In the genomic region with DNA sequence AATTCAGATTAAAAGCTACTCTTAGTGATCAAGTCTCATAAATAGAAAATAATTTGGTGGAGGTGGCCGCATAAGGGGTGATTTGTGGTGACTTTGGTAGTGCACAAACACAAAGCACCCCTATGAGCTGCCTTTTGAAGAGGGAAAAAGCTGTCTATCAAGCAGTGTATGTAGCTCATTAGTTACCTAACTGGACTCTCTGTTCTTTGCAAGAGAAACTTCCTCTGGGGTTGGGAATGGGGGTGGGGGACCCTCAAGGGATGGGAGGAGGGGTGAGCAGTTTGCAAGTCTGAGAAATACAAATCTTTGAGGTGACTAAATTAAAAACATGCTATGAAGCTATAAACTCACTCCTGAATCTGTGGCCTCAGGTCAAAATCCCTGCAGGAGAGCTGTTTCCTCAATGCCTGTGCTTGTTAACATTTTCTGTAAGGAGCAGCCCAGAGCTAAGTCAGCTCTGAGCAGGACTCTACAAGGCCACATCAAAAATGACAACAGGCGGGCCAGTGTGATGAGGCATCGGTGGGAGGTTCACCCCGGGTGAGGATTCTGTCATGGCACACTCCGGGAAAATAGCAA, we compare ENCODE assay signal across 13 cellular contexts. TPM values are rescaled to one million over a fixed set of nuclear protein-coding genes. Genes with fewer than 3 reads are reported as not detected.
DNase-seq lines count a peak whose midpoint lies in the region; TF ChIP-seq lines count a peak whose summit lies in the region.
"Had no signal": no experiment of that assay in that cellular context is flagged by ENCODE, and none has a peak within 500 bp of the region (broad histone marks: within the 10 kb centered on the region; RNA-seq: fewer than 3 reads in every experiment).

No MANE protein-coding gene starts in this region.

- H4K5ac ChIP-seq in mesendoderm (ENCODE audit: low read length) = no peak overlapping the region

- no peak overlapping the region for H3K56ac ChIP-seq in mesendoderm (ENCODE audit: low read length)

- DNase-seq in EH (ENCODE audit: low read depth) = peak; percentile 87
- DNase-seq in activated naive CD8-positive, alpha-beta T cell treated with anti-CD3 and anti-CD28 coated beads for 36 hours = no peak
- peak; percentile 32 for DNase-seq in mesendoderm
- DNase-seq in adrenal gland = no peak
- no peak for DNase-seq in NCI-H774 (lab: John Stamatoyannopoulos, UW)
- no peak for DNase-seq in NCI-H82 treated with DMSO at 0.1 percent for 48 hours (lab: John Stamatoyannopoulos, UW; ENCODE audit: unreplicated experiment)
- no peak for DNase-seq in SIG-M5 treated with dmso at 0.1 percent for 504 hours (lab: John Stamatoyannopoulos, UW; ENCODE audit: unreplicated experiment)
- DNase-seq: Caco-2, naive B cell, NCI-H2081, PC-9, T-helper 9 cell had no signal

- H2AK5ac ChIP-seq in mesendoderm (ENCODE audit: low read length) = no peak overlapping the region

- H3K4me1 Mint-ChIP-seq in activated naive CD8-positive, alpha-beta T cell treated with anti-CD3 and anti-CD28 coated beads for 36 hours = peaks cover 67% of the 10 kb centered on the region

- H3K36me3 Mint-ChIP-seq in activated naive CD8-positive, alpha-beta T cell treated with anti-CD3 and anti-CD28 coated beads for 36 hours = peaks cover 26% of the 10 kb centered on the region

- H3K27me3 ChIP-seq in mesendoderm (ENCODE audit: insufficient read depth, low read length, poor library complexity) (no peaks in the 10 kb centered on the region), adrenal gland (no peaks in the 10 kb centered on the region)

- H3K79me1 ChIP-seq in mesendoderm (ENCODE audit: low read length) = no peaks in the 10 kb centered on the region

- no peak overlapping the region for H3K4me2 ChIP-seq in mesendoderm (ENCODE audit: low read length)
- H3K4me2 ChIP-seq: PC-9 had no signal

- no peak overlapping the region for H3K23ac ChIP-seq in mesendoderm (ENCODE audit: low read length)

- peak overlapping the region; percentile 39 for H3K27ac Mint-ChIP-seq in activated naive CD8-positive, alpha-beta T cell treated with anti-CD3 and anti-CD28 coated beads for 36 hours

- H3K36me3 ChIP-seq in KOPT-K1 (ENCODE audit: insufficient read depth, low read length) = no peaks in the 10 kb centered on the region
- no peaks in the 10 kb centered on the region for H3K36me3 ChIP-seq in mesendoderm (ENCODE audit: control insufficient read depth, insufficient read depth, low read length)
- no peaks in the 10 kb centered on the region for H3K36me3 ChIP-seq in adrenal gland (replicated peaks in 1 of 2)

- no peak overlapping the region for H3K4ac ChIP-seq in mesendoderm (ENCODE audit: low read depth, low read length)

- no peak overlapping the region for H3K9ac ChIP-seq in mesendoderm (ENCODE audit: low read length)

- H3K9me3 Mint-ChIP-seq in activated naive CD8-positive, alpha-beta T cell treated with anti-CD3 and anti-CD28 coated beads for 36 hours = peaks cover 10% of the 10 kb centered on the region

- H3K4me3 Mint-ChIP-seq in activated naive CD8-positive, alpha-beta T cell treated with anti-CD3 and anti-CD28 coated beads for 36 hours = peak overlapping the region; percentile 25

- no peak overlapping the region for H2BK15ac ChIP-seq in mesendoderm (replicated peaks; ENCODE audit: low read depth)

- H3K4me3 ChIP-seq in mesendoderm (ENCODE audit: low read length) (no peak overlapping the region), adrenal gland (no peak overlapping the region)
- H3K4me3 ChIP-seq: PC-9 had no signal

- H3K4me1 ChIP-seq in mesendoderm (ENCODE audit: control insufficient read depth, low read depth, low read length) (no peaks in the 10 kb centered on the region), adrenal gland (replicated peaks in 1 of 2) (no peaks in the 10 kb centered on the region)

- no peak for TF ChIP-seq POLR2A in adrenal gland (IDR thresholded peaks at IDR 0.05)

- H4K8ac ChIP-seq in mesendoderm (ENCODE audit: low read depth, low read length) = no peak overlapping the region

- no peak for TF ChIP-seq CTCF in adrenal gland (IDR thresholded peaks at IDR 0.05)

- intact Hi-C loops in adrenal gland (cut with DNase I) = no loop called here

- peak overlapping the region; percentile 39 for H3K18ac ChIP-seq in mesendoderm (ENCODE audit: low read length)

- H2BK120ac ChIP-seq in mesendoderm (ENCODE audit: low read depth, low read length) = no peak overlapping the region

- H3K9me3 ChIP-seq in KOPT-K1 (ENCODE audit: insufficient read depth, low read length, poor library complexity, severe bottlenecking) (peaks cover 1% of the 10 kb centered on the region), adrenal gland (replicated peaks in 1 of 3) (no peaks in the 10 kb centered on the region)
- H3K9me3 ChIP-seq: Caco-2 had no signal

- H3K79me2 ChIP-seq in mesendoderm (ENCODE audit: control insufficient read depth, insufficient read depth, low read length) = no peaks in the 10 kb centered on the region

- H3K27ac ChIP-seq in KOPT-K1 (ENCODE audit: low read depth, low read length, poor library complexity, severe bottlenecking) (peak overlapping the region; percentile 29), mesendoderm (ENCODE audit: low read depth, low read length) (no peak overlapping the region), adrenal gland (no peak overlapping the region)
- H3K27ac ChIP-seq: PC-9 had no signal

- no peak overlapping the region for H2BK5ac ChIP-seq in mesendoderm (ENCODE audit: low read length)

- WGBS in mesendoderm (ENCODE audit: extremely low coverage, insufficient coverage, low lambda C conversion rate) = no CpG with 5 or more reads among the region's 5 CpGs
- WGBS in adrenal gland, 4 donors = 44 to 61% (median 50%) methylated on average over 5 of the region's 5 CpGs

- H3K27me3 Mint-ChIP-seq in activated naive CD8-positive, alpha-beta T cell treated with anti-CD3 and anti-CD28 coated beads for 36 hours = no peaks in the 10 kb centered on the region
- H3K27me3 Mint-ChIP-seq: naive B cell had no signal

RNA-seq across cellular contexts. Expression of a gene that starts 32.9 kb away (rescaled TPM):
- 100 to 1,000 TPM; 421 to 422 TPM for total RNA-seq in activated naive CD8-positive, alpha-beta T cell treated with anti-CD3 and anti-CD28 coated beads for 36 hours
- polyA plus RNA-seq in mesendoderm (2013, experiment 1 of 2) = not detected
- polyA plus RNA-seq in mesendoderm (2013, experiment 2 of 2) = under 0.01 TPM
- total RNA-seq in adrenal gland = 10 to 100 TPM in 7 of 8 donors, 1 to 10 TPM in 1; 3.5 to 33.0 (median 21.5) TPM
- 10 to 100 TPM in 1 of 3 donors, 1 to 10 TPM in 2; 2.5 to 11.6 (median 4.7) TPM for polyA plus RNA-seq in adrenal gland

Comparison
In these comparisons a context has a peak if more than half of its experiments do, and no peak if none do; other contexts are left out.
1. DNase-seq: peak in EH (single experiment) and mesendoderm (single experiment); none in activated naive CD8-positive, alpha-beta T cell treated with anti-CD3 and anti-CD28 coated beads for 36 hours (single experiment), adrenal gland (0 of 7), NCI-H774 (single experiment), NCI-H82 treated with DMSO at 0.1 percent for 48 hours (single experiment) and SIG-M5 treated with dmso at 0.1 percent for 504 hours (single experiment).
2. RNA of a gene that starts 32.9 kb away (total RNA-seq): 421 to 422 TPM in activated naive CD8-positive, alpha-beta T cell treated with anti-CD3 and anti-CD28 coated beads for 36 hours; 3.5 to 33.0 TPM in adrenal gland; every median in the first group is over 10 times any median in the second.